Comparison of ENCODE assay signal across 9 cellular contexts in genomic region chr13:49620170-49620621, GRCh38. TPM values are rescaled to one million over a fixed set of nuclear protein-coding genes. Genes with fewer than 3 reads are reported as not detected.
DNase-seq lines count a peak whose midpoint lies in the region; ATAC-seq and TF ChIP-seq lines count a peak whose summit lies in the region.
"Had no signal": no experiment of that assay in that cellular context is flagged by ENCODE, and none has a peak within 500 bp of the region (broad histone marks: within the 10 kb centered on the region; RNA-seq: fewer than 3 reads in every experiment).

No MANE protein-coding gene starts in this region.

- H3K4me2 ChIP-seq in SU-DHL-6 (ENCODE audit: low read depth, low read length, poor library complexity, severe bottlenecking) (peak overlapping the region; percentile 70), mesenchymal stem cell (ENCODE audit: low read length, poor library complexity, severe bottlenecking) (no peak overlapping the region)

- H3K23ac ChIP-seq in mesenchymal stem cell (ENCODE audit: low read length in 2 of 2), result peak overlapping the region in 1 of 2 experiments; percentile 50

- H3K9me3 Mint-ChIP-seq in activated T-cell treated with anti-CD3 and anti-CD28 coated beads, Interleukin-2, amount 50 U/mL, for 24 hours, result no peaks in the 10 kb centered on the region
- no peaks in the 10 kb centered on the region for H3K9me3 Mint-ChIP-seq in stimulated activated naive CD8-positive, alpha-beta T cell treated with anti-CD3 and anti-CD28 coated beads, Interleukin-15, Interleukin-2, amounts not matched to agents 100 ng/mL and 50 ng/mL, for 24 hours
- H3K9me3 Mint-ChIP-seq: CD4-positive, CD25-positive, alpha-beta regulatory T cell had no signal

- H3K4me1 Mint-ChIP-seq in activated T-cell treated with anti-CD3 and anti-CD28 coated beads, Interleukin-2, amount 50 U/mL, for 24 hours (ENCODE audit: low read depth), result peaks cover 3% of the 10 kb centered on the region
- H3K4me1 Mint-ChIP-seq in stimulated activated naive CD8-positive, alpha-beta T cell treated with anti-CD3 and anti-CD28 coated beads, Interleukin-15, Interleukin-2, amounts not matched to agents 100 ng/mL and 50 ng/mL, for 24 hours (ENCODE audit: low read depth), result peaks cover 8% of the 10 kb centered on the region

- no peak overlapping the region for H4K91ac ChIP-seq in mesenchymal stem cell (ENCODE audit: low read length)

- peak overlapping the region; percentile 39 for H3K4me3 ChIP-seq in SU-DHL-6 (ENCODE audit: insufficient read depth, low read length, poor library complexity, severe bottlenecking)
- peak overlapping the region in 1 of 2 experiments; percentile 66 for H3K4me3 ChIP-seq in mesenchymal stem cell (ENCODE audit: insufficient read depth in 1 of 2, low read depth in 1 of 2, low read length in 2 of 2)
- no peak overlapping the region for H3K4me3 ChIP-seq in ascending aorta

- H3K27me3 ChIP-seq in SU-DHL-6 (ENCODE audit: low read length) (no peaks in the 10 kb centered on the region), mesenchymal stem cell (ENCODE audit: control insufficient read depth in 1 of 2, insufficient read depth in 1 of 2, low read length in 2 of 2) (no peaks in the 10 kb centered on the region), ascending aorta (no peaks in the 10 kb centered on the region)

- H3F3A ChIP-seq in SU-DHL-6 (ENCODE audit: insufficient read depth), result no peaks in the 10 kb centered on the region; the same call in 1 of the 2 replicates

- TF ChIP-seq CTCF in SU-DHL-6 (IDR thresholded peaks at IDR 0.05; ENCODE audit: insufficient read depth, low read length, poor library complexity, severe bottlenecking) (no peak), ascending aorta (IDR thresholded peaks at IDR 0.05) (no peak)

- no peak overlapping the region for H2BK12ac ChIP-seq in mesenchymal stem cell (ENCODE audit: low read length in 2 of 2)

- peaks cover 4% of the 10 kb centered on the region for H3K27me3 Mint-ChIP-seq in activated T-cell treated with anti-CD3 and anti-CD28 coated beads, Interleukin-2, amount 50 U/mL, for 24 hours
- H3K27me3 Mint-ChIP-seq in stimulated activated naive CD8-positive, alpha-beta T cell treated with anti-CD3 and anti-CD28 coated beads, Interleukin-15, Interleukin-2, amounts not matched to agents 100 ng/mL and 50 ng/mL, for 24 hours, result no peaks in the 10 kb centered on the region

- H3K9me3 ChIP-seq in SU-DHL-6 (ENCODE audit: insufficient read depth, low read length), result no peaks in the 10 kb centered on the region
- H3K9me3 ChIP-seq in mesenchymal stem cell (ENCODE audit: control insufficient read depth, low read length), result no peaks in the 10 kb centered on the region
- no peaks in the 10 kb centered on the region for H3K9me3 ChIP-seq in ascending aorta

- H2AFZ ChIP-seq in SU-DHL-6 (ENCODE audit: low read depth, low read length, severe bottlenecking) (peak overlapping the region; percentile 52), mesenchymal stem cell (ENCODE audit: low read depth, low read length) (no peak overlapping the region)

- no peaks in the 10 kb centered on the region for H3K79me2 ChIP-seq in SU-DHL-6 (ENCODE audit: insufficient read depth, low read length)

- H4K8ac ChIP-seq in mesenchymal stem cell (ENCODE audit: low read length), result no peak overlapping the region

- peaks cover 2% of the 10 kb centered on the region for H3K4me1 ChIP-seq in mesenchymal stem cell (ENCODE audit: control insufficient read depth, insufficient read depth, low read depth, low read length)
- H3K4me1 ChIP-seq in ascending aorta, result peaks cover 0 to 4% of the 10 kb centered on the region in 2 donors

- ATAC-seq in HG02798 (IDR thresholded peaks at IDR 0.05; ENCODE audit: poor library complexity, unreplicated experiment), result peak; percentile 72

- H3K14ac ChIP-seq in mesenchymal stem cell (ENCODE audit: low read length in 2 of 2), result no peak overlapping the region

- H3K27ac Mint-ChIP-seq in activated T-cell treated with anti-CD3 and anti-CD28 coated beads, Interleukin-2, amount 50 U/mL, for 24 hours, result no peak overlapping the region
- H3K27ac Mint-ChIP-seq in stimulated activated naive CD8-positive, alpha-beta T cell treated with anti-CD3 and anti-CD28 coated beads, Interleukin-15, Interleukin-2, amounts not matched to agents 100 ng/mL and 50 ng/mL, for 24 hours, result peak overlapping the region; percentile 9

- H3K36me3 Mint-ChIP-seq in activated T-cell treated with anti-CD3 and anti-CD28 coated beads, Interleukin-2, amount 50 U/mL, for 24 hours (ENCODE audit: low read depth), result no peaks in the 10 kb centered on the region
- H3K36me3 Mint-ChIP-seq in stimulated activated naive CD8-positive, alpha-beta T cell treated with anti-CD3 and anti-CD28 coated beads, Interleukin-15, Interleukin-2, amounts not matched to agents 100 ng/mL and 50 ng/mL, for 24 hours (ENCODE audit: low read depth), result no peaks in the 10 kb centered on the region
- H3K36me3 Mint-ChIP-seq: CD4-positive, CD25-positive, alpha-beta regulatory T cell had no signal

- H3K9ac ChIP-seq in SU-DHL-6 (ENCODE audit: low read length), result peak overlapping the region; percentile 55
- H3K9ac ChIP-seq in mesenchymal stem cell (ENCODE audit: low read length), result no peak overlapping the region

- H3K4me3 Mint-ChIP-seq in activated T-cell treated with anti-CD3 and anti-CD28 coated beads, Interleukin-2, amount 50 U/mL, for 24 hours, result peak overlapping the region; percentile 19
- H3K4me3 Mint-ChIP-seq in stimulated activated naive CD8-positive, alpha-beta T cell treated with anti-CD3 and anti-CD28 coated beads, Interleukin-15, Interleukin-2, amounts not matched to agents 100 ng/mL and 50 ng/mL, for 24 hours, result peak overlapping the region; percentile 65

- H3K36me3 ChIP-seq in SU-DHL-6 (ENCODE audit: low read length) (no peaks in the 10 kb centered on the region), mesenchymal stem cell (ENCODE audit: control insufficient read depth in 1 of 2, insufficient read depth in 2 of 2, low read depth in 1 of 2, low read length in 2 of 2) (no peaks in the 10 kb centered on the region), ascending aorta (no peaks in the 10 kb centered on the region)

- no peak overlapping the region for H3K4ac ChIP-seq in mesenchymal stem cell (ENCODE audit: low read depth in 1 of 2, low read length in 2 of 2)

- no peak overlapping the region for H2BK5ac ChIP-seq in mesenchymal stem cell (ENCODE audit: low read depth, low read length, poor library complexity, severe bottlenecking)

- DNase-seq in activated T-cell treated with anti-CD3 and anti-CD28 coated beads, Interleukin-2, amount 50 U/mL, for 24 hours, result no peak
- DNase-seq in activated T-cell treated with anti-CD3 and anti-CD28 coated beads for 4 hours (no peak), GM03348 (ENCODE audit: low spot score) (no peak), mesenchymal stem cell (no peak), ascending aorta (ENCODE audit: low spot score in 2 of 2) (no peak)

- no peaks in the 10 kb centered on the region for H3K9me2 ChIP-seq in SU-DHL-6 (replicated peaks; ENCODE audit: insufficient read depth, low read length)

- no peak overlapping the region for H2BK15ac ChIP-seq in mesenchymal stem cell (ENCODE audit: low read depth, poor library complexity, severe bottlenecking)

- H3K18ac ChIP-seq in mesenchymal stem cell (ENCODE audit: low read depth in 1 of 2, low read length in 2 of 2), result no peak overlapping the region

- no peaks in the 10 kb centered on the region for H4K20me1 ChIP-seq in SU-DHL-6 (ENCODE audit: low read depth, low read length)

- H2AK5ac ChIP-seq in mesenchymal stem cell (ENCODE audit: low read length, severe bottlenecking), result no peak overlapping the region

- 94% methylated on average over 22 of the region's 22 CpGs for WGBS in mesenchymal stem cell

- no peak overlapping the region for H2BK120ac ChIP-seq in mesenchymal stem cell (ENCODE audit: low read depth, low read length)

- intact Hi-C loops in ascending aorta (cut with DNase I), result no loop called here

- H3K79me1 ChIP-seq in mesenchymal stem cell (replicated peaks; ENCODE audit: low read length, poor library complexity, severe bottlenecking), result no peaks in the 10 kb centered on the region

- H3K27ac ChIP-seq in SU-DHL-6 (ENCODE audit: low read depth, low read length) (peak overlapping the region; percentile 92), mesenchymal stem cell (ENCODE audit: low read length, poor library complexity, severe bottlenecking) (no peak overlapping the region), ascending aorta (no peak overlapping the region)

RNA-seq across cellular contexts. Expression of gene ARL11, which starts 8.1 kb away (rescaled TPM):
- polyA plus RNA-seq in mesenchymal stem cell (2013, experiment 1 of 2), result 0.01 TPM
- 0.01 TPM for polyA plus RNA-seq in mesenchymal stem cell (2013, experiment 2 of 2)
- 0.43 TPM for total RNA-seq in ascending aorta

RNA-seq across cellular contexts. Expression of gene RCBTB1, which starts 34.8 kb away (rescaled TPM):
- 13.2 TPM for polyA plus RNA-seq in mesenchymal stem cell (2013, experiment 1 of 2)
- polyA plus RNA-seq in mesenchymal stem cell (2013, experiment 2 of 2), result 14.0 TPM
- 2.0 TPM for total RNA-seq in ascending aorta
